Comparison of ENCODE assay signal across 19 cellular contexts in the genomic region with DNA sequence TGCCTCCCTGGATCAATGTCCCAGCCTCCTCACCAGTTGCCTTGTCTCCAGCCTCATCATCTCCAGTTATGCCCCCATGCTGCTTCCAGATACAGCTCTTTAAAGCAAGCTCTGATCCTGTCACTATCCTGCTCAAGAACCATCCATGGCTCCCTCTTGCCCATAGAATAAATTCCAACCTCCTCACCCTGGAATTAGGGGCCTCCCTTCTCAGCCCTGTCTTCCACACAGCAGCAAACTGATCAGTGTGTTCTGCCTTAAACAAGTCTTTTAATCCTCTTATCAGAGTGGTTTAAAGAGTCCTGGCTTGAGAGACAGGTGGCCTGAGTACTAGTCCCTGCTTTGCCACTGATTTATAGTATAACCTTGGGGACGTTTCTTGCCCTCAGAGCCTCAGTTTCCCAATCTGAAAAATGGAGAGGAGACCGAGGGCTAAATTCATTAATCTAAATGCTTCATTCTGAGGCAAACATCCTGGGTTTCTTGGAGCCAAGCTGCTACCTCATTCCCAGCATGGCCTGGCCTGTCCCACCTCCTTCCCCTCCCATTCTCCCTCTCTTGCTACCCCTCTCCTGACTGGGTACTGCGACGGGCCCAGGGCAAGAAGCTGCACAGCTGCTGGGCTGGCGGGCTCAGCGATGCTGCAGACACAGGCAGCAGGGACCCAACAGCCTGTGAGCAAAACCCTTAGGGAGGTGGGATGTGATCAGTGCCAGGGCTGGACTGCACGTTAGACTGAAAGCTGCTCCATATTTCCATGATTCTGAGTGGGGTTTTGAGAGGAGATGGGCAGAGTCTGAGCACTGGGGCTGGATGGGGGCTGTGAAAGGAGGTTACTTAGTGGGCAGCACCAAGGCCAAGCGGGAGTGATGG.
"Had no signal": no experiment of that assay in that cellular context is flagged by ENCODE, and none has a peak within 500 bp of the region (broad histone marks: within the 10 kb centered on the region; RNA-seq: fewer than 3 reads in every experiment).

No MANE protein-coding gene starts in this region.

- H3K36me3 ChIP-seq: heart right ventricle, lower lobe of right lung, sigmoid colon, thoracic aorta, upper lobe of left lung had no signal

- H3K27ac ChIP-seq: heart right ventricle, lower lobe of right lung, sigmoid colon, thoracic aorta, upper lobe of left lung had no signal

- ATAC-seq: activated CD4-positive, CD25-positive, alpha-beta regulatory T cell treated with anti-CD3 and anti-CD28 coated beads, Interleukin-2, amount 50 U/mL, for 24 hours; activated T-cell treated with anti-CD3 and anti-CD28 coated beads, Interleukin-2, amount 50 U/mL, for 72 hours; heart right ventricle; lower lobe of right lung; stimulated activated naive B cell treated with anti-CD40 and anti-IgM and Interleukin-4, amounts not matched to agents 10 μg/mL and 1 μg/mL and 100 μg/mL, for 72 hours had no signal

- H3K4me1 ChIP-seq: heart right ventricle, lower lobe of right lung, sigmoid colon, upper lobe of left lung had no signal

- DNase-seq: activated CD4-positive, alpha-beta memory T cell treated with anti-CD3 and anti-CD28 coated beads, Interleukin-2, amount 10 ng/mL, durations not matched to agents 7 days and 5 days; activated CD4-positive, alpha-beta T cell treated with anti-CD3 and anti-CD28 coated beads, Interleukin-2, amount 10 ng/mL, durations not matched to agents 24 days and 14 days; activated effector memory CD4-positive, alpha-beta T cell treated with Interleukin-2 at 50 U/mL for 16 hours; activated naive CD4-positive, alpha-beta T cell treated with anti-CD3 and anti-CD28 coated beads for 36 hours; activated T-cell treated with anti-CD3 and anti-CD28 coated beads, Interleukin-2, amount 50 U/mL, for 72 hours; amygdala; heart right ventricle; lower lobe of right lung; mesendoderm; naive B cell; retina; sigmoid colon; stimulated activated CD4-positive, alpha-beta T cell treated with anti-CD3 and anti-CD28 coated beads, Interleukin-2, amount 100 ng/mL, for 48 hours; stimulated activated CD8-positive, alpha-beta memory T cell treated with anti-CD3 and anti-CD28 coated beads, Interleukin-4, amount 100 ng/mL, for 48 hours; stimulated activated naive B cell treated with anti-CD40 and anti-IgM and Interleukin-4, amounts not matched to agents 10 μg/mL and 1 μg/mL and 100 μg/mL, for 72 hours had no signal

- H3K4me3 ChIP-seq: heart right ventricle, lower lobe of right lung, sigmoid colon, smooth muscle cell, thoracic aorta, upper lobe of left lung had no signal

- H3K9me3 ChIP-seq: lower lobe of right lung, sigmoid colon, thoracic aorta, upper lobe of left lung had no signal
